ENCODE assay signal across 8 cellular contexts in the genomic region with DNA sequence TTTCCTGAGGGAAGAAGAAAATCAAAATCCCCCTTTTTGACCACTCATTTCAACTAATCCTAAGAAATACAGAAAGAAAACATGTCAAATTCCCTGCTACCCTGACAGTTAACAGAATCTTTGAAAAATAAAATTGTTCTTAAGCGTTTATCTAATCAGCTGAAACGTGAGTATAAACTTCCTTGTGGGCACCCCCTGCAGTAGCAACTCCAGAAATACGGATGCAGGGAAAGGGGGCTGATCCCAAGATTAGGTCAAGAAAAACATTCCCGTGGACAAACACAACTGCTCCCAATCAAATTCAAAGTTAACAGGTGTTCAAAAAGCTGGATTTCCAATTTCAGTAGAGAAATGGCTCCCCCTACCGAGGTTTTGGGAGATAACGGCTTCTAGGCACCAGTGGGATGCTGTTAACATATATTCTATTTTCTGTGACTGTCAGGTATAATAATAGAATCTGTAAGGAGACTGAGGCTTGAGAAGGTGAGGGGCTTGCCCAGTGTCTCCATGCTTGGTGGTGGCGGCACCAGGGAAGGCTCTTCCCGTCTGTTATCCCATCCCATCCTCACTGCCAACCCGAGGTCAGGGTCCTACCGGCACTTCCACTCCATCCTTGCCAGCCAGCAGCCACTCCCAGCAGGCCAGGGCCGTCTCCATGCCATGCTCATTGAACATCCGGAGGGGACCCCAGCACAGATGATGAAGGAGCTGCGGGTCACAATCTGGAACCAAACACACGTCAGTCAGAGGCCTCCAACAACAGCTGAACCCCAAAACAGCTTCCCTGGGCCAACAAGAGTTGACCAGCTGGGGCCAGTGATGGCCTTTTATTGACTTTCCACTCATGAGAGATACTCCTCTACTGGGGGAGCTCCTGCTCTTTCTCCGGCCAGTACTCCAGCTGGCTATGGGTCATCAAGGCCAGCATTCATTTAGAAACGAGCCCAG. TPM values are rescaled to one million over a fixed set of nuclear protein-coding genes. Genes with fewer than 3 reads are reported as not detected.
DNase-seq lines count a peak whose midpoint lies in the region; ATAC-seq and FAIRE-seq lines count a peak whose summit lies in the region.

No MANE protein-coding gene starts in this region.

- POLR2A ChIA-PET in naive thymus-derived CD8-positive, alpha-beta T cell (lab: Charles Lee), result interaction anchor here (0.6 to 1.5 kb wide), 3 partner anchors 12 to 297 kb away, joined by 3 read pairs; no protein-coding TSS in a partner anchor

- H3K4me3 ChIP-seq in Jurkat, Clone E6-1 (ENCODE audit: low read length), result no peak overlapping the region

- no peaks in the 10 kb centered on the region for H3K9me3 Mint-ChIP-seq in naive thymus-derived CD8-positive, alpha-beta T cell

- no peaks in the 10 kb centered on the region for H3K27me3 Mint-ChIP-seq in naive thymus-derived CD8-positive, alpha-beta T cell

- H3K27ac Mint-ChIP-seq in naive thymus-derived CD8-positive, alpha-beta T cell, result peak overlapping the region in 1 of 10 donors; percentile 60

- peaks cover 0 to 81% (median 5%) of the 10 kb centered on the region in 3 donors for H3K36me3 Mint-ChIP-seq in naive thymus-derived CD8-positive, alpha-beta T cell

- ATAC-seq in naive thymus-derived CD8-positive, alpha-beta T cell, result no peak
- no peak for ATAC-seq in HG03439 (IDR thresholded peaks at IDR 0.05; ENCODE audit: unreplicated experiment)

- peak; percentile 31 for DNase-seq in DMS153 treated with DMSO at 0.1 percent for 48 hours (lab: John Stamatoyannopoulos, UW; ENCODE audit: unreplicated experiment)
- no peak for DNase-seq in DMS153 (lab: John Stamatoyannopoulos, UW)
- peak; percentile 26 for DNase-seq in Jurkat, Clone E6-1 (ENCODE audit: low read depth, low spot score)
- DNase-seq in dermis blood vessel endothelial cell, result peak; percentile 66
- peak in 8 of 10 donors; percentile 4 to 48 (median 40) for DNase-seq in naive thymus-derived CD8-positive, alpha-beta T cell
- DNase-seq in SK-N-DZ (ENCODE audit: low spot score), result no peak

- H3K4me1 Mint-ChIP-seq in naive thymus-derived CD8-positive, alpha-beta T cell, result peaks cover 0 to 6% (median 4%) of the 10 kb centered on the region in 4 donors

- no peak overlapping the region for H3K4me3 Mint-ChIP-seq in naive thymus-derived CD8-positive, alpha-beta T cell

- peak; percentile 31 for FAIRE-seq in TTC549 (lab: Jason Lieb, UNC)

RNA-seq across cellular contexts. Expression of a gene that starts 32.0 kb away (rescaled TPM):
- polyA plus RNA-seq in Jurkat, Clone E6-1 (2012; ENCODE audit: insufficient read depth, insufficient read length), result not detected
- not detected in 2 replicates for total RNA-seq in dermis blood vessel endothelial cell
- total RNA-seq in naive thymus-derived CD8-positive, alpha-beta T cell, result not detected
- not detected for polyA plus RNA-seq in naive thymus-derived CD8-positive, alpha-beta T cell
- polyA plus RNA-seq in SK-N-DZ (2014; cell fraction: cytosol; rRNA removed), result not detected in 2 replicates
- not detected in 2 replicates for polyA plus RNA-seq in SK-N-DZ (2014; cell fraction: nucleus; rRNA removed)

Comparison
In these comparisons a context has a peak if more than half of its experiments do, and no peak if none do; other contexts are left out.
1. DNase-seq: peak in DMS153 treated with DMSO at 0.1 percent for 48 hours (single experiment), Jurkat, Clone E6-1 (single experiment), dermis blood vessel endothelial cell (single experiment) and naive thymus-derived CD8-positive, alpha-beta T cell (8 of 10); none in DMS153 (single experiment) and SK-N-DZ (single experiment).